19 cellular contexts compared by ENCODE assay signal in genomic region chr7:1843921-1844335, GRCh38.
DNase-seq lines count a peak whose midpoint lies in the region; ATAC-seq and TF ChIP-seq lines count a peak whose summit lies in the region.
"Had no signal": no experiment of that assay in that cellular context is flagged by ENCODE, and none has a peak within 500 bp of the region (broad histone marks: within the 10 kb centered on the region; RNA-seq: fewer than 3 reads in every experiment).

No MANE protein-coding gene starts in this region.

- H3K4me1 ChIP-seq in right cardiac atrium (ENCODE audit: control insufficient read depth, insufficient read depth, low read length) (no peaks in the 10 kb centered on the region), heart right ventricle (no peaks in the 10 kb centered on the region), lower lobe of right lung (no peaks in the 10 kb centered on the region)
- H3K4me1 ChIP-seq: Caco-2 had no signal

- H3K4me3 Mint-ChIP-seq in T-helper 17 cell (no peak overlapping the region), T-cell (no peak overlapping the region)
- H3K4me3 Mint-ChIP-seq: activated CD4-positive, alpha-beta memory T cell treated with anti-CD3 and anti-CD28 coated beads for 36 hours; activated naive CD8-positive, alpha-beta T cell; naive thymus-derived CD8-positive, alpha-beta T cell had no signal

- H3K36me3 ChIP-seq in heart right ventricle = peaks cover 0 to 3% (median 0%) of the 10 kb centered on the region in 9 donors
- H3K36me3 ChIP-seq in lower lobe of right lung = no peaks in the 10 kb centered on the region
- H3K36me3 ChIP-seq: brain microvascular endothelial cell had no signal

- 81% methylated on average over 11 of the region's 11 CpGs for WGBS in right cardiac atrium
- WGBS in heart right ventricle, 2 donors = 84 to 86% methylated on average over 11 of the region's 11 CpGs

- H3K4me1 Mint-ChIP-seq in T-helper 17 cell (peaks cover 8% of the 10 kb centered on the region), T-cell (peaks cover 4 to 5% (median 4%) of the 10 kb centered on the region in 3 donors)

- H3K9me3 ChIP-seq in right cardiac atrium (ENCODE audit: control insufficient read depth, low read length) (no peaks in the 10 kb centered on the region), heart right ventricle (no peaks in the 10 kb centered on the region), lower lobe of right lung (no peaks in the 10 kb centered on the region), T-helper 17 cell (ENCODE audit: control insufficient read depth, low read length, poor library complexity, severe bottlenecking) (no peaks in the 10 kb centered on the region)
- H3K9me3 ChIP-seq: Caco-2 had no signal

- ATAC-seq in right cardiac atrium (no peak), heart right ventricle (no peak), lower lobe of right lung (no peak), T-helper 17 cell (no peak), HG02840 (IDR thresholded peaks at IDR 0.05; ENCODE audit: low FRiP score, unreplicated experiment) (no peak), T-cell (replicated peaks in 1 of 4) (no peak)
- ATAC-seq: naive thymus-derived CD8-positive, alpha-beta T cell; Panc1 had no signal

- H3K36me3 Mint-ChIP-seq in T-helper 17 cell (ENCODE audit: low read depth) (peaks cover 2% of the 10 kb centered on the region), T-cell (peaks cover 28% of the 10 kb centered on the region)
- H3K36me3 Mint-ChIP-seq: activated naive CD8-positive, alpha-beta T cell had no signal

- CTCF ChIA-PET in T-cell (lab: Charles Lee) = no interaction called here

- H3K4me3 ChIP-seq in right cardiac atrium (ENCODE audit: low read length) = no peak overlapping the region
- H3K4me3 ChIP-seq in heart right ventricle = no peak overlapping the region
- H3K4me3 ChIP-seq in lower lobe of right lung = no peak overlapping the region
- H3K4me3 ChIP-seq: lung had no signal

- H3K27ac ChIP-seq in right cardiac atrium (ENCODE audit: low read length) (no peak overlapping the region), heart right ventricle (no peak overlapping the region), lower lobe of right lung (no peak overlapping the region)
- H3K27ac ChIP-seq: brain microvascular endothelial cell, KMS-11 had no signal

- no peak overlapping the region for H3K27ac Mint-ChIP-seq in T-helper 17 cell
- no peak overlapping the region for H3K27ac Mint-ChIP-seq in T-cell
- H3K27ac Mint-ChIP-seq: activated CD4-positive, alpha-beta memory T cell treated with anti-CD3 and anti-CD28 coated beads for 36 hours; activated naive CD8-positive, alpha-beta T cell had no signal

- POLR2A ChIA-PET in T-cell (lab: Charles Lee) = no interaction called here

- intact Hi-C loops in right cardiac atrium (cut with DNase I) = no loop called here
- intact Hi-C loops in heart right ventricle (cut with DNase I) = no loop called here
- intact Hi-C loops in lower lobe of right lung (cut with DNase I) = no loop called here

- peak; percentile 1 to 44 (median 15) for DNase-seq in right cardiac atrium
- no peak for DNase-seq in heart right ventricle
- DNase-seq in NAMALWA (ENCODE audit: low spot score) = peak; percentile 73
- peak; percentile 36 for DNase-seq in lower lobe of right lung
- no peak for DNase-seq in T-helper 17 cell
- DNase-seq in SHP77 treated with DMSO at 0.1 percent for 48 hours (lab: John Stamatoyannopoulos, UW) = no peak
- no peak for DNase-seq in T-cell
- DNase-seq: activated CD4-positive, alpha-beta memory T cell treated with anti-CD3 and anti-CD28 coated beads for 36 hours; activated T-cell treated with anti-CD3 and anti-CD28 coated beads, Interleukin-2, amount 50 U/mL, for 1 hour; brain microvascular endothelial cell; dermis blood vessel endothelial cell; NCI-H1417 had no signal

- no peaks in the 10 kb centered on the region for H3K9me3 Mint-ChIP-seq in T-cell
- H3K9me3 Mint-ChIP-seq: activated CD4-positive, alpha-beta memory T cell treated with anti-CD3 and anti-CD28 coated beads for 36 hours; naive thymus-derived CD8-positive, alpha-beta T cell had no signal

- H3K27me3 ChIP-seq in right cardiac atrium (ENCODE audit: control insufficient read depth, insufficient read depth) (no peaks in the 10 kb centered on the region), heart right ventricle (no peaks in the 10 kb centered on the region), lower lobe of right lung (ENCODE audit: low read depth) (no peaks in the 10 kb centered on the region)
- H3K27me3 ChIP-seq: brain microvascular endothelial cell had no signal

- TF ChIP-seq CTCF in heart right ventricle (IDR thresholded peaks at IDR 0.05) = no peak
- no peak for TF ChIP-seq CTCF in lower lobe of right lung (IDR thresholded peaks at IDR 0.05)

- no peaks in the 10 kb centered on the region for H3K27me3 Mint-ChIP-seq in T-helper 17 cell
- H3K27me3 Mint-ChIP-seq in T-cell = no peaks in the 10 kb centered on the region
- H3K27me3 Mint-ChIP-seq: activated CD4-positive, alpha-beta memory T cell treated with anti-CD3 and anti-CD28 coated beads for 36 hours; activated naive CD8-positive, alpha-beta T cell; naive thymus-derived CD8-positive, alpha-beta T cell had no signal

Comparison
In these comparisons a context has a peak if more than half of its experiments do, and no peak if none do; other contexts are left out.
1. DNase-seq: peak in right cardiac atrium (3 of 3), NAMALWA (single experiment) and lower lobe of right lung (single experiment); none in heart right ventricle (0 of 2), T-helper 17 cell (0 of 3), SHP77 treated with DMSO at 0.1 percent for 48 hours (single experiment) and T-cell (0 of 34).